Comparison of ENCODE assay signal across 11 cellular contexts in the genomic region with DNA sequence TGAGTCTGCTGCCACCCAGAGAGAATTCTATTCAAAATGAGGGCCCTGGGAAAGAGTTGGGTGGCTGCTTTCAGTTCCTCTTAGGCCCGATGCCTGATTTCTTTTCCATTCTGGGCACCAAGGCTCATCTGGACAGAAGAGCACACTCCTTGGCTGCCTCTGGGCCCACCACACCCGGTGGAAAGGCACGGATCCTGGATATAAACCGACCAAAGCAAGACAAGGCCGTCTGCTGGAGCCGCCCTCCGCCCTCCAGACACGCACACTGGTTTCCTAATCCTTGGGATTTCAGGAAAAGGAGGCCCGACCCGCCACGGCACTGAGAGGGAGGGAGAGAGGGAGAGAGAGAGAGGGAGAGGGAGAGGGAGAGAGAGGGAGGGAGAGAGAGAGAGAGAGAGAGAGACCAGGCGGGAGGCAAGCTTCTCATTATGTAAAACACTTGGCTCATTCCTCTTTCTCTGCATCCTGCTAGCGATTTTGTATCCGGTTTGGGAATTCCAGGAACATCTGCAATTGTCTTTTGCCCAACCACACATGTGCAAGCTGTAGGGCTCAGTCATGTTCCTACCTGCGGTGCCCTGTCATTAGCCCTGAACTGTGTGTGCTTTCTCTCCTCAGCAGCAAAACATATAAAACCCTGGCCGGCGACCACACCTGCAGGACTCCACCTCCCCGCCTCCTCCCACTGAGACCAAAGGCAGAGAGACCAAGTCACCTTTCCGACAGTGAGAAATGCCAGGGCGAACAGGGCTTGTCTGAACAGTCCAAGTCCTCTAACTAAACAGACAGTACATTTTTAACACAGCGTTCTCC.
DNase-seq lines count a peak whose midpoint lies in the region; ATAC-seq and TF ChIP-seq lines count a peak whose summit lies in the region.
"Had no signal": no experiment of that assay in that cellular context is flagged by ENCODE, and none has a peak within 500 bp of the region (broad histone marks: within the 10 kb centered on the region; RNA-seq: fewer than 3 reads in every experiment).

No MANE protein-coding gene starts in this region.

- peak overlapping the region in 1 of 3 donors; percentile 29 for H3K4me3 ChIP-seq in breast epithelium
- peak overlapping the region; percentile 1 for H3K4me3 ChIP-seq in iPS-15b (ENCODE audit: low read depth, low read length)
- H3K4me3 ChIP-seq in testis, result no peak overlapping the region
- H3K4me3 ChIP-seq: sigmoid colon had no signal

- H3K4me1 ChIP-seq in breast epithelium (no peaks in the 10 kb centered on the region), iPS-15b (ENCODE audit: control insufficient read depth, insufficient read depth, low read length) (peaks cover 18% of the 10 kb centered on the region), testis (peaks cover 4% of the 10 kb centered on the region)
- H3K4me1 ChIP-seq: sigmoid colon had no signal

- no peaks in the 10 kb centered on the region for H3K4me1 Mint-ChIP-seq in activated CD4-positive, alpha-beta T cell treated with anti-CD3 and anti-CD28 coated beads for 36 hours

- no peak overlapping the region for H3K27ac Mint-ChIP-seq in activated CD4-positive, alpha-beta T cell treated with anti-CD3 and anti-CD28 coated beads for 36 hours
- H3K27ac Mint-ChIP-seq: activated T-helper 1 cell treated with anti-CD3 and anti-CD28 coated beads, Interleukin-12 subunit alpha, Interleukin-12 subunit beta, Interleukin-2, Interleukin-4 antibody, amounts not matched to agents 30 ng/mL and 10 ng/mL and 1 ng/mL, durations not matched to agents 14 hours and 24 hours and 36 hours had no signal

- ATAC-seq in activated CD4-positive, alpha-beta T cell treated with anti-CD3 and anti-CD28 coated beads for 36 hours, result no peak

- peaks cover 4% of the 10 kb centered on the region for H3K27me3 Mint-ChIP-seq in activated CD4-positive, alpha-beta T cell treated with anti-CD3 and anti-CD28 coated beads for 36 hours

- TF ChIP-seq CTCF in breast epithelium (IDR thresholded peaks at IDR 0.05), result peak in 2 of 3 donors; percentile 20 to 59
- peak in 1 of 3 experiments; percentile 18 for TF ChIP-seq CTCF in testis (IDR thresholded peaks at IDR 0.05)

- no peak overlapping the region for H3K9ac ChIP-seq in iPS-15b (ENCODE audit: low read depth, low read length)

- no peaks in the 10 kb centered on the region for H3K9me3 Mint-ChIP-seq in activated CD4-positive, alpha-beta T cell treated with anti-CD3 and anti-CD28 coated beads for 36 hours (ENCODE audit: low read depth)
- H3K9me3 Mint-ChIP-seq: activated T-helper 1 cell treated with anti-CD3 and anti-CD28 coated beads, Interleukin-12 subunit alpha, Interleukin-12 subunit beta, Interleukin-2, Interleukin-4 antibody, amounts not matched to agents 30 ng/mL and 10 ng/mL and 1 ng/mL, durations not matched to agents 14 hours and 24 hours and 36 hours had no signal

- H3K27ac ChIP-seq in breast epithelium (peak overlapping the region; percentile 75 to 89), testis (no peak overlapping the region)
- H3K27ac ChIP-seq: sigmoid colon had no signal

- 48 to 50% methylated on average over 21 of the region's 21 CpGs for WGBS in testis, 2 donors

- H3K36me3 ChIP-seq in breast epithelium (no peaks in the 10 kb centered on the region), iPS-15b (ENCODE audit: control insufficient read depth, insufficient read depth, low read length) (no peaks in the 10 kb centered on the region), testis (ENCODE audit: low read depth, missing control alignments) (no peaks in the 10 kb centered on the region)
- H3K36me3 ChIP-seq: sigmoid colon had no signal

- intact Hi-C loops in breast epithelium (cut with DNase I; ENCODE audit: low total_unique reads), result no loop called here
- intact Hi-C loops in testis (cut with DNase I; ENCODE audit: low total_unique reads), result no loop called here
- intact Hi-C loops in activated CD4-positive, alpha-beta T cell treated with anti-CD3 and anti-CD28 coated beads for 36 hours (cut with DNase I, micrococcal nuclease), result no loop called here

- no peaks in the 10 kb centered on the region for H3K27me3 ChIP-seq in breast epithelium
- no peaks in the 10 kb centered on the region for H3K27me3 ChIP-seq in iPS-15b (ENCODE audit: control insufficient read depth, insufficient read depth, low read length)
- no peaks in the 10 kb centered on the region for H3K27me3 ChIP-seq in testis
- H3K27me3 ChIP-seq: sigmoid colon had no signal

- H3K9me3 ChIP-seq in breast epithelium, result no peaks in the 10 kb centered on the region
- H3K9me3 ChIP-seq in iPS-15b (ENCODE audit: control insufficient read depth, insufficient read depth, low read length), result no peaks in the 10 kb centered on the region
- no peaks in the 10 kb centered on the region for H3K9me3 ChIP-seq in testis
- H3K9me3 ChIP-seq: sigmoid colon had no signal

- POLR2A ChIA-PET in activated CD4-positive, alpha-beta T cell treated with anti-CD3 and anti-CD28 coated beads for 36 hours (lab: Charles Lee), result no interaction called here

- H3K36me3 Mint-ChIP-seq in activated CD4-positive, alpha-beta T cell treated with anti-CD3 and anti-CD28 coated beads for 36 hours (ENCODE audit: low read depth), result no peaks in the 10 kb centered on the region

- CTCF ChIA-PET in activated CD4-positive, alpha-beta T cell treated with anti-CD3 and anti-CD28 coated beads for 36 hours (lab: Charles Lee), result no interaction called here

- no peak overlapping the region for H3K4me3 Mint-ChIP-seq in activated CD4-positive, alpha-beta T cell treated with anti-CD3 and anti-CD28 coated beads for 36 hours
- H3K4me3 Mint-ChIP-seq: activated T-helper 1 cell treated with anti-CD3 and anti-CD28 coated beads, Interleukin-12 subunit alpha, Interleukin-12 subunit beta, Interleukin-2, Interleukin-4 antibody, amounts not matched to agents 30 ng/mL and 10 ng/mL and 1 ng/mL, durations not matched to agents 14 hours and 24 hours and 36 hours had no signal

- TF ChIP-seq POLR2A in breast epithelium (IDR thresholded peaks at IDR 0.05) (no peak), testis (IDR thresholded peaks at IDR 0.05) (no peak)

- peak; percentile 43 for DNase-seq in DMS153 (lab: John Stamatoyannopoulos, UW)
- no peak for DNase-seq in DMS153 treated with DMSO at 0.1 percent for 48 hours (lab: John Stamatoyannopoulos, UW; ENCODE audit: unreplicated experiment)
- peak; percentile 73 to 91 for DNase-seq in breast epithelium (ENCODE audit: low spot score in 2 of 2)
- DNase-seq in testis, result peak; percentile 31
- no peak for DNase-seq in activated CD4-positive, alpha-beta T cell treated with anti-CD3 and anti-CD28 coated beads for 36 hours
- no peak for DNase-seq in stimulated activated CD4-positive, alpha-beta T cell treated with anti-CD3 and anti-CD28 coated beads, Interleukin-15, amount 100 ng/mL, for 24 hours
- no peak for DNase-seq in KG1 (lab: John Stamatoyannopoulos, UW)
- DNase-seq: 8988T, sigmoid colon had no signal

Comparison
In these comparisons a context has a peak if more than half of its experiments do, and no peak if none do; other contexts are left out.
1. DNase-seq: peak in DMS153 (single experiment), breast epithelium (2 of 2) and testis (single experiment); none in DMS153 treated with DMSO at 0.1 percent for 48 hours (single experiment), activated CD4-positive, alpha-beta T cell treated with anti-CD3 and anti-CD28 coated beads for 36 hours (single experiment), stimulated activated CD4-positive, alpha-beta T cell treated with anti-CD3 and anti-CD28 coated beads, Interleukin-15, amount 100 ng/mL, for 24 hours (single experiment) and KG1 (single experiment).
2. H3K27ac ChIP-seq: peak in breast epithelium (2 of 2); none in testis (0 of 2).